17 cellular contexts compared by ENCODE assay signal in genomic region chr4:4422856-4423485, GRCh38. TPM values are rescaled to one million over a fixed set of nuclear protein-coding genes. Genes with fewer than 3 reads are reported as not detected.
DNase-seq lines count a peak whose midpoint lies in the region; ATAC-seq and TF ChIP-seq lines count a peak whose summit lies in the region.
"Had no signal": no experiment of that assay in that cellular context is flagged by ENCODE, and none has a peak within 500 bp of the region (broad histone marks: within the 10 kb centered on the region; RNA-seq: fewer than 3 reads in every experiment).

No MANE protein-coding gene starts in this region.

- ATAC-seq in activated naive CD4-positive, alpha-beta T cell treated with anti-CD3 and anti-CD28 coated beads, Interleukin-2, amount 50 U/mL, for 72 hours = no peak
- ATAC-seq: Panc1 had no signal

- no peak overlapping the region for H3K27ac ChIP-seq in substantia nigra (ENCODE audit: low read depth, low read length, poor library complexity, severe bottlenecking)
- H3K27ac ChIP-seq: BLaER1 treated with 17β-estradiol and CSF1 and Interleukin-3, amounts not matched to agents 10 nM and 100 nM had no signal

- H3K9me3 Mint-ChIP-seq in activated naive CD4-positive, alpha-beta T cell treated with anti-CD3 and anti-CD28 coated beads, Interleukin-2, amount 50 U/mL, for 72 hours = no peaks in the 10 kb centered on the region
- no peaks in the 10 kb centered on the region for H3K9me3 Mint-ChIP-seq in activated naive CD4-positive, alpha-beta T cell treated with anti-CD3 and anti-CD28 coated beads, Interleukin-2, amount 10 ng/mL, durations not matched to agents 7 days and 5 days
- H3K9me3 Mint-ChIP-seq in glutamatergic neuron (ENCODE audit: unreplicated experiment) = peaks cover 8% of the 10 kb centered on the region

- H3K36me3 Mint-ChIP-seq in activated naive CD4-positive, alpha-beta T cell treated with anti-CD3 and anti-CD28 coated beads, Interleukin-2, amount 50 U/mL, for 72 hours = peaks cover 4 to 8% of the 10 kb centered on the region in 2 donors
- peaks cover 25% of the 10 kb centered on the region for H3K36me3 Mint-ChIP-seq in activated naive CD4-positive, alpha-beta T cell treated with anti-CD3 and anti-CD28 coated beads, Interleukin-2, amount 10 ng/mL, durations not matched to agents 7 days and 5 days
- H3K36me3 Mint-ChIP-seq in glutamatergic neuron (ENCODE audit: unreplicated experiment) = peaks cover 14% of the 10 kb centered on the region

- H3K4me1 Mint-ChIP-seq in activated naive CD4-positive, alpha-beta T cell treated with anti-CD3 and anti-CD28 coated beads, Interleukin-2, amount 10 ng/mL, durations not matched to agents 7 days and 5 days = peaks cover 19% of the 10 kb centered on the region
- H3K4me1 Mint-ChIP-seq in glutamatergic neuron (ENCODE audit: low read depth, unreplicated experiment) = peaks cover 25% of the 10 kb centered on the region

- no peak overlapping the region for H3K4me3 Mint-ChIP-seq in activated naive CD4-positive, alpha-beta T cell treated with anti-CD3 and anti-CD28 coated beads, Interleukin-2, amount 10 ng/mL, durations not matched to agents 7 days and 5 days
- H3K4me3 Mint-ChIP-seq in glutamatergic neuron (ENCODE audit: unreplicated experiment) = peak overlapping the region; percentile 39

- H3K27ac Mint-ChIP-seq in activated naive CD4-positive, alpha-beta T cell treated with anti-CD3 and anti-CD28 coated beads, Interleukin-2, amount 50 U/mL, for 72 hours = peak overlapping the region; percentile 33 to 50
- H3K27ac Mint-ChIP-seq in activated naive CD4-positive, alpha-beta T cell treated with anti-CD3 and anti-CD28 coated beads, Interleukin-2, amount 10 ng/mL, durations not matched to agents 7 days and 5 days = no peak overlapping the region
- H3K27ac Mint-ChIP-seq in glutamatergic neuron (ENCODE audit: unreplicated experiment) = peak overlapping the region; percentile 75

- no peak for TF ChIP-seq CTCF in glutamatergic neuron (IDR thresholded peaks at IDR 0.05; ENCODE audit: partially characterized antibody, unreplicated experiment)

- CTCF ChIA-PET in activated naive CD4-positive, alpha-beta T cell treated with anti-CD3 and anti-CD28 coated beads, Interleukin-2, amount 10 ng/mL, durations not matched to agents 7 days and 5 days (lab: Charles Lee) = interaction anchor here (1.3 kb wide), 1 partner anchor 38 kb away, joined by 3 read pairs; no protein-coding TSS in a partner anchor

- H3K27me3 Mint-ChIP-seq in activated naive CD4-positive, alpha-beta T cell treated with anti-CD3 and anti-CD28 coated beads, Interleukin-2, amount 10 ng/mL, durations not matched to agents 7 days and 5 days = no peaks in the 10 kb centered on the region
- peaks cover 5% of the 10 kb centered on the region for H3K27me3 Mint-ChIP-seq in glutamatergic neuron (ENCODE audit: unreplicated experiment)

- DNase-seq in NCI-H2107 (lab: John Stamatoyannopoulos, UW) = peak; percentile 7
- DNase-seq in NCI-H2107 treated with DMSO at 0.1 percent for 48 hours (lab: John Stamatoyannopoulos, UW; ENCODE audit: unreplicated experiment) = no peak
- no peak for DNase-seq in activated naive CD4-positive, alpha-beta T cell treated with anti-CD3 and anti-CD28 coated beads, Interleukin-2, amount 50 U/mL, for 72 hours (ENCODE audit: low spot score in 2 of 2)
- DNase-seq in activated naive CD4-positive, alpha-beta T cell treated with anti-CD3 and anti-CD28 coated beads, Interleukin-2, amount 10 ng/mL, durations not matched to agents 7 days and 5 days = no peak
- no peak for DNase-seq in glutamatergic neuron
- DNase-seq in NOMO-1 treated with dmso at 0.1 percent for 144 hours (lab: John Stamatoyannopoulos, UW; ENCODE audit: unreplicated experiment) = no peak
- DNase-seq in substantia nigra (lab: John Stamatoyannopoulos, UW) = no peak
- DNase-seq in pons (ENCODE audit: low spot score) = no peak
- DNase-seq: 8988T, KBM-7, NCI-H1048, NCI-H1694 treated with DMSO at 0.1 percent for 48 hours, NCI-H526, Right ventricle myocardium superior, SK-N-SH had no signal

RNA-seq across cellular contexts. Expression of gene NSG1, which starts 36.1 kb away (rescaled TPM):
- total RNA-seq in activated naive CD4-positive, alpha-beta T cell treated with anti-CD3 and anti-CD28 coated beads, Interleukin-2, amount 50 U/mL, for 72 hours = under 1 TPM; 0.25 to 0.91 TPM
- 208 TPM for total RNA-seq in glutamatergic neuron (ENCODE audit: unreplicated experiment)

Comparison
In these comparisons a context has a peak if more than half of its experiments do, and no peak if none do; other contexts are left out.
1. RNA of gene NSG1, which starts 36.1 kb away (total RNA-seq): 208 TPM in glutamatergic neuron (single experiment); 0.25 to 0.91 TPM in activated naive CD4-positive, alpha-beta T cell treated with anti-CD3 and anti-CD28 coated beads, Interleukin-2, amount 50 U/mL, for 72 hours; every median in the first group is over 100 times any median in the second.